20 cellular contexts compared by ENCODE assay signal in the genomic region with DNA sequence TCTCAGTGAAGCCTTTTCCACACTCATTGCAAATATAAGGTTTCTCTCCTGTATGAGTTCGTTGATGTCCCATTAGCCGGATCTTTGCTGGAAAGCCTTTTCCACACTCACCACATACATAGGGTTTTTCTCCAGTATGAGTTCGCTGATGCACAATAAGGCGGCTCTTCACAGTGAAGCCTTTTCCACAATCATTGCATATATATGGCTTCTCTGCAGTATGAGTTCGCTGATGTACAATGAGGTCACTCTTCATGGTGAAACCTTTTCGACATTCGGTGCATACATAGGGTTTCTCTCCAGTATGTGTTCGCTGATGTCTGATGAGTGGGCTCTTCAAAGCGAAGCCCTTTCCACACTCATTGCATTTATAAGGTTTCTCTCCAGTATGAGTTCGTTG. TPM values are rescaled to one million over a fixed set of nuclear protein-coding genes. Genes with fewer than 3 reads are reported as not detected.
DNase-seq lines count a peak whose midpoint lies in the region; ATAC-seq and TF ChIP-seq lines count a peak whose summit lies in the region.
"Had no signal": no experiment of that assay in that cellular context is flagged by ENCODE, and none has a peak within 500 bp of the region (broad histone marks: within the 10 kb centered on the region; RNA-seq: fewer than 3 reads in every experiment).

No MANE protein-coding gene starts in this region.

- H3K27ac Mint-ChIP-seq in endothelial cell (ENCODE audit: unreplicated experiment) (no peak overlapping the region), progenitor cell of endocrine pancreas (no peak overlapping the region)
- no peak overlapping the region for H3K27ac Mint-ChIP-seq in naive thymus-derived CD4-positive, alpha-beta T cell
- H3K27ac Mint-ChIP-seq: CD14-positive monocyte, H9, IgD-negative memory B cell had no signal

- H3K36me3 ChIP-seq in BLaER1 (peaks cover 76% of the 10 kb centered on the region), HUES48 (ENCODE audit: control insufficient read depth, insufficient read depth, low read length) (peaks cover 54% of the 10 kb centered on the region), Peyer's patch (peaks cover 0 to 57% (median 0%) of the 10 kb centered on the region in 3 donors)
- H3K36me3 ChIP-seq in naive thymus-derived CD4-positive, alpha-beta T cell (ENCODE audit: control insufficient read depth in 2 of 3, insufficient read depth in 3 of 3, low read length in 3 of 3) = peaks cover 14 to 41% (median 14%) of the 10 kb centered on the region in 3 experiments

- peak overlapping the region; percentile 41 for H3K4me3 ChIP-seq in BLaER1
- peak overlapping the region; percentile 26; the same call in 1 of the 2 replicates for H3K4me3 ChIP-seq in HUES48 (ENCODE audit: low read depth, low read length)
- H3K4me3 ChIP-seq in naive thymus-derived CD4-positive, alpha-beta T cell (ENCODE audit: low read length) = peak overlapping the region; percentile 26
- no peak overlapping the region for H3K4me3 ChIP-seq in Peyer's patch
- H3K4me3 ChIP-seq: GM23248 had no signal

- H3K27me3 Mint-ChIP-seq in endothelial cell (ENCODE audit: unreplicated experiment) (peaks cover 3% of the 10 kb centered on the region), progenitor cell of endocrine pancreas (no peaks in the 10 kb centered on the region)
- H3K27me3 Mint-ChIP-seq in naive thymus-derived CD4-positive, alpha-beta T cell = no peaks in the 10 kb centered on the region
- H3K27me3 Mint-ChIP-seq: IgD-negative memory B cell had no signal

- no peak for ATAC-seq in naive thymus-derived CD4-positive, alpha-beta T cell

- H3K27ac ChIP-seq in BLaER1 (no peak overlapping the region), HUES48 (ENCODE audit: low read depth, low read length) (no peak overlapping the region), Peyer's patch (no peak overlapping the region)
- no peak overlapping the region for H3K27ac ChIP-seq in naive thymus-derived CD4-positive, alpha-beta T cell (ENCODE audit: low read depth, low read length)
- H3K27ac ChIP-seq: GM23248 had no signal

- POLR2A ChIA-PET in naive thymus-derived CD4-positive, alpha-beta T cell (lab: Charles Lee) = no interaction called here

- TF ChIP-seq POLR2A in Peyer's patch (IDR thresholded peaks at IDR 0.05) = no peak

- H3K9me3 ChIP-seq in BLaER1 = peaks cover 96% of the 10 kb centered on the region
- H3K9me3 ChIP-seq in HUES48 (ENCODE audit: control insufficient read depth, insufficient read depth, low read length) = peaks cover 75% of the 10 kb centered on the region
- H3K9me3 ChIP-seq in naive thymus-derived CD4-positive, alpha-beta T cell (ENCODE audit: control insufficient read depth in 2 of 3, low read length in 3 of 3) = peaks cover 32 to 89% (median 47%) of the 10 kb centered on the region in 3 experiments
- H3K9me3 ChIP-seq in Peyer's patch = peaks cover 0 to 86% (median 28%) of the 10 kb centered on the region in 4 donors

- H3K9me3 Mint-ChIP-seq in endothelial cell (ENCODE audit: unreplicated experiment) (peaks cover 61% of the 10 kb centered on the region), progenitor cell of endocrine pancreas (ENCODE audit: low read depth) (peaks cover 68% of the 10 kb centered on the region)
- peaks cover 3 to 97% (median 79%) of the 10 kb centered on the region in 11 donors for H3K9me3 Mint-ChIP-seq in naive thymus-derived CD4-positive, alpha-beta T cell

- H3K4me1 Mint-ChIP-seq in endothelial cell (ENCODE audit: unreplicated experiment) (no peaks in the 10 kb centered on the region), progenitor cell of endocrine pancreas (ENCODE audit: low read depth) (no peaks in the 10 kb centered on the region)
- peaks cover 0 to 4% (median 0%) of the 10 kb centered on the region in 7 donors for H3K4me1 Mint-ChIP-seq in naive thymus-derived CD4-positive, alpha-beta T cell
- H3K4me1 Mint-ChIP-seq: CD14-positive monocyte, H9 had no signal

- H3K36me3 Mint-ChIP-seq in endothelial cell (ENCODE audit: low read depth, unreplicated experiment) = peaks cover 85% of the 10 kb centered on the region
- H3K36me3 Mint-ChIP-seq in naive thymus-derived CD4-positive, alpha-beta T cell = peaks cover 49 to 78% (median 62%) of the 10 kb centered on the region in 5 donors
- H3K36me3 Mint-ChIP-seq in progenitor cell of endocrine pancreas (ENCODE audit: insufficient read depth) = peaks cover 84% of the 10 kb centered on the region

- intact Hi-C loops in naive thymus-derived CD4-positive, alpha-beta T cell (cut with micrococcal nuclease) = no loop called here

- CTCF ChIA-PET in naive thymus-derived CD4-positive, alpha-beta T cell (lab: Charles Lee) = no interaction called here

- H3K4me1 ChIP-seq in BLaER1 = no peaks in the 10 kb centered on the region
- H3K4me1 ChIP-seq in HUES48 (ENCODE audit: control insufficient read depth, insufficient read depth, low read length) = no peaks in the 10 kb centered on the region
- H3K4me1 ChIP-seq in naive thymus-derived CD4-positive, alpha-beta T cell (ENCODE audit: control insufficient read depth in 2 of 2, insufficient read depth in 2 of 2, low read length in 2 of 2) = no peaks in the 10 kb centered on the region
- H3K4me1 ChIP-seq in Peyer's patch = no peaks in the 10 kb centered on the region

- no peaks in the 10 kb centered on the region for H4K20me1 ChIP-seq in BLaER1

- DNase-seq in endothelial cell (ENCODE audit: low spot score) = no peak
- no peak for DNase-seq in naive thymus-derived CD4-positive, alpha-beta T cell
- no peak for DNase-seq in Peyer's patch
- DNase-seq in progenitor cell of endocrine pancreas (ENCODE audit: low spot score, unreplicated experiment) = no peak
- no peak for DNase-seq in DMS153 treated with DMSO at 0.1 percent for 48 hours (lab: John Stamatoyannopoulos, UW; ENCODE audit: unreplicated experiment)
- DNase-seq: AML-193, DMS79, H9, NCI-H1105, NCI-H146, NCI-H2081, NCI-H2171, NCI-H345, NCI-H524 treated with DMSO at 0.1 percent for 48 hours, Right ventricle myocardium superior had no signal

- H3K4me2 ChIP-seq in BLaER1 = no peak overlapping the region

- H3K9ac ChIP-seq in BLaER1 (no peak overlapping the region), HUES48 (ENCODE audit: low read depth, low read length) (no peak overlapping the region)
- H3K9ac ChIP-seq: GM23248 had no signal

- no peaks in the 10 kb centered on the region for H3K27me3 ChIP-seq in BLaER1
- no peaks in the 10 kb centered on the region for H3K27me3 ChIP-seq in HUES48 (ENCODE audit: control insufficient read depth, insufficient read depth, low read length)
- no peaks in the 10 kb centered on the region for H3K27me3 ChIP-seq in naive thymus-derived CD4-positive, alpha-beta T cell (ENCODE audit: control insufficient read depth in 2 of 2, insufficient read depth in 2 of 2, low read length in 2 of 2)
- H3K27me3 ChIP-seq in Peyer's patch = no peaks in the 10 kb centered on the region

- H3K4me3 Mint-ChIP-seq in endothelial cell (ENCODE audit: unreplicated experiment) (peak overlapping the region; percentile 77), progenitor cell of endocrine pancreas (ENCODE audit: low read depth) (no peak overlapping the region)
- no peak overlapping the region for H3K4me3 Mint-ChIP-seq in naive thymus-derived CD4-positive, alpha-beta T cell
- H3K4me3 Mint-ChIP-seq: CD14-positive monocyte, H9, IgD-negative memory B cell had no signal

- TF ChIP-seq CTCF in endothelial cell (IDR thresholded peaks at IDR 0.05; ENCODE audit: unreplicated experiment) (no peak), Peyer's patch (IDR thresholded peaks at IDR 0.05) (no peak), progenitor cell of endocrine pancreas (IDR thresholded peaks at IDR 0.05; ENCODE audit: unreplicated experiment) (no peak)

RNA-seq across cellular contexts. Expression of a gene that starts 6.8 kb away (rescaled TPM):
- total RNA-seq in endothelial cell (ENCODE audit: unreplicated experiment) = 8.9 TPM
- total RNA-seq in naive thymus-derived CD4-positive, alpha-beta T cell = 10 to 100 TPM; 18.1 to 43.7 (median 36.0) TPM
- polyA plus RNA-seq in naive thymus-derived CD4-positive, alpha-beta T cell = 10 to 100 TPM; 19.9 to 26.8 TPM
- 10 to 100 TPM; 10.3 to 48.7 (median 17.8) TPM for total RNA-seq in Peyer's patch
- 14.2 and 14.3 TPM in 2 replicates for total RNA-seq in progenitor cell of endocrine pancreas

RNA-seq across cellular contexts. Expression of a gene that starts 14.6 kb away (rescaled TPM):
- 13.5 TPM for total RNA-seq in endothelial cell (ENCODE audit: unreplicated experiment)
- 10 to 100 TPM in 3 of 5 experiments, 1 to 10 TPM in 2; 8.7 to 20.9 (median 11.0) TPM for total RNA-seq in naive thymus-derived CD4-positive, alpha-beta T cell
- polyA plus RNA-seq in naive thymus-derived CD4-positive, alpha-beta T cell = 10 to 100 TPM; 11.5 to 12.1 TPM
- 10 to 100 TPM in 3 of 4 donors, 1 to 10 TPM in 1; 6.5 to 14.0 (median 10.0) TPM for total RNA-seq in Peyer's patch
- 17.5 and 17.7 TPM in 2 replicates for total RNA-seq in progenitor cell of endocrine pancreas

RNA-seq across cellular contexts. Expression of a gene that starts 34.8 kb away (rescaled TPM):
- total RNA-seq in endothelial cell (ENCODE audit: unreplicated experiment) (12.1 TPM), Peyer's patch (1 to 10 TPM; 2.5 to 5.1 (median 3.6) TPM), progenitor cell of endocrine pancreas (14.4 and 14.8 TPM in 2 replicates)
- 10 to 100 TPM in 3 of 5 experiments, 1 to 10 TPM in 2; 5.0 to 14.1 (median 11.1) TPM for total RNA-seq in naive thymus-derived CD4-positive, alpha-beta T cell
- 1 to 10 TPM; 5.6 to 7.0 TPM for polyA plus RNA-seq in naive thymus-derived CD4-positive, alpha-beta T cell

RNA-seq across cellular contexts. Expression of a gene that starts 55.2 kb away (rescaled TPM):
- total RNA-seq in endothelial cell (ENCODE audit: unreplicated experiment) = 10.3 TPM
- total RNA-seq in naive thymus-derived CD4-positive, alpha-beta T cell = 10 to 100 TPM; 13.2 to 25.0 (median 18.1) TPM
- polyA plus RNA-seq in naive thymus-derived CD4-positive, alpha-beta T cell = 1 to 10 TPM; 3.0 to 7.9 TPM
- 10 to 100 TPM in 3 of 4 donors, 1 to 10 TPM in 1; 5.8 to 19.0 (median 12.0) TPM for total RNA-seq in Peyer's patch
- total RNA-seq in progenitor cell of endocrine pancreas = 27.2 and 33.6 TPM in 2 replicates

Comparison
In these comparisons a context has a peak if more than half of its experiments do, and no peak if none do; other contexts are left out.
1. H3K4me3 ChIP-seq: peak in BLaER1 (single experiment), HUES48 (single experiment) and naive thymus-derived CD4-positive, alpha-beta T cell (single experiment); none in Peyer's patch (0 of 4).